Comparison of ENCODE assay signal across 12 cellular contexts in the genomic region with DNA sequence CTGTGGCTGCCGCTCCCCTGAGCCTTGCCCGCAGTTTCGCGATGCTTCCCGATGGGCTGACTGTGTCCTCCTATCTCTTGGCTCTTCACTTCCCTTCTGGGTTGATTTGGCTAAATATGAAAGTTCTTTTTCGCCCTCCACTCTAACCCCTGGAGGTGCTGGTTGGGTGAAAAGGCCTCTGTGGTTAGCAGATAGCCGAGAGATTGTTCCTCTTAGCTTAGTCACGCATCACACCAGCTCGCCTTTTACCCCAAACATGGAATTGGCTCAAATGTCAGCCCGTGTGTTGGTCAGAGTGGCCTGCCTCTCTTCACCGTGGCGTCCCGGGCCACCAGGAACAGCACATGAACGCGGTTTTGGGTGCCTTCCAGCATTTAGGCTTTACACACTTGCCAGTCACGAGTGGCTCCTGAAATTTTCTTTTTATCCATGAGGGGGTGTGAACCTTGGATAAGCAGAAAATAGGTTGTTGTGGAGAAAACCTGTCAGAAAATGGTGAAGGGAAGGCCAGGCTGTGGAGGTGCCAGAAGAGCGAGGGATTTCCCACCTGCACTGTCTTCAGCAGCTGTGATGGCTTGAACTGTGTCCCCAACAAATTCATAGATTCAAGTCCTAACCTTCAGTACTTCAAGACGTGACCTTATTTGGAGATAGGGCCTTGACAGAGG. TPM values are rescaled to one million over a fixed set of nuclear protein-coding genes. Genes with fewer than 3 reads are reported as not detected.
DNase-seq lines count a peak whose midpoint lies in the region; ATAC-seq and TF ChIP-seq lines count a peak whose summit lies in the region.
"Had no signal": no experiment of that assay in that cellular context is flagged by ENCODE, and none has a peak within 500 bp of the region (broad histone marks: within the 10 kb centered on the region; RNA-seq: fewer than 3 reads in every experiment).

No MANE protein-coding gene starts in this region.

- intact Hi-C loops in heart right ventricle (cut with DNase I) (no loop called here), thyroid gland (cut with DNase I) (no loop called here)

- TF ChIP-seq CTCF in heart right ventricle (IDR thresholded peaks at IDR 0.05) (no peak), thyroid gland (IDR thresholded peaks at IDR 0.05) (no peak)

- no peak for TF ChIP-seq POLR2A in thyroid gland (IDR thresholded peaks at IDR 0.05)

- H3K4me1 ChIP-seq in heart right ventricle (peaks cover 0 to 38% (median 8%) of the 10 kb centered on the region in 9 donors), thyroid gland (no peaks in the 10 kb centered on the region)
- H3K4me1 ChIP-seq: body of pancreas, Peyer's patch had no signal

- ATAC-seq in heart right ventricle = peak in 5 of 8 donors; percentile 15 to 53 (median 23)

- H3K9me3 ChIP-seq in heart right ventricle (no peaks in the 10 kb centered on the region), thyroid gland (no peaks in the 10 kb centered on the region)
- H3K9me3 ChIP-seq: body of pancreas, Peyer's patch had no signal

- WGBS in heart right ventricle, 2 donors = 70 to 82% methylated on average over 18 of the region's 18 CpGs
- 87 to 88% methylated on average over 12 to 17 of the region's 18 CpGs for WGBS in thyroid gland, 2 donors

- H3K4me3 ChIP-seq in heart right ventricle = no peak overlapping the region
- no peak overlapping the region for H3K4me3 ChIP-seq in thyroid gland (replicated peaks in 1 of 3)
- H3K4me3 ChIP-seq: body of pancreas, Peyer's patch had no signal

- peak; percentile 35 for DNase-seq in SIG-M5 treated with dmso at 0.1 percent for 504 hours (lab: John Stamatoyannopoulos, UW; ENCODE audit: unreplicated experiment)
- DNase-seq in SIG-M5 (lab: John Stamatoyannopoulos, UW) = no peak
- DNase-seq in OCI-M2 (lab: John Stamatoyannopoulos, UW; ENCODE audit: unreplicated experiment) = peak; percentile 74
- DNase-seq in heart right ventricle = no peak
- DNase-seq in substantia nigra (lab: John Stamatoyannopoulos, UW) = peak in 6 of 49 donors; percentile 2 to 47 (median 34)
- DNase-seq in T1000 (lab: John Stamatoyannopoulos, UW) = no peak
- DNase-seq in dermis blood vessel endothelial cell = no peak
- DNase-seq in thyroid gland = no peak
- DNase-seq: activated T-cell treated with anti-CD3 and anti-CD28 coated beads, Interleukin-2, amount 50 U/mL, for 1 hour; Peyer's patch had no signal

- H3K27ac ChIP-seq in heart right ventricle = peak overlapping the region in 4 of 10 donors; percentile 15 to 71 (median 48)
- peak overlapping the region; percentile 88 for H3K27ac ChIP-seq in substantia nigra (ENCODE audit: low read depth, low read length, poor library complexity, severe bottlenecking)
- no peak overlapping the region for H3K27ac ChIP-seq in thyroid gland
- H3K27ac ChIP-seq: 22Rv1, Peyer's patch had no signal

- H3K27me3 ChIP-seq in heart right ventricle (peaks cover 0 to 13% (median 0%) of the 10 kb centered on the region in 7 donors), thyroid gland (no peaks in the 10 kb centered on the region)
- H3K27me3 ChIP-seq: body of pancreas, Peyer's patch had no signal

- H3K36me3 ChIP-seq in heart right ventricle (no peaks in the 10 kb centered on the region), thyroid gland (no peaks in the 10 kb centered on the region)
- H3K36me3 ChIP-seq: Peyer's patch had no signal

RNA-seq across cellular contexts. Expression of a gene that starts 8.9 kb away (rescaled TPM):
- total RNA-seq in heart right ventricle (10 to 100 TPM; 24.2 to 44.9 (median 32.9) TPM), dermis blood vessel endothelial cell (6.5 and 9.6 TPM in 2 replicates), thyroid gland (10 to 100 TPM in 3 of 4 donors, 1 to 10 TPM in 1; 7.1 to 19.1 (median 15.9) TPM)
- polyA plus RNA-seq in heart right ventricle = 1 to 10 TPM; 4.0 to 4.4 TPM

Comparison
In these comparisons a context has a peak if more than half of its experiments do, and no peak if none do; other contexts are left out.
1. DNase-seq: peak in SIG-M5 treated with dmso at 0.1 percent for 504 hours (single experiment) and OCI-M2 (single experiment); none in SIG-M5 (single experiment), heart right ventricle (0 of 2), T1000 (single experiment), dermis blood vessel endothelial cell (single experiment) and thyroid gland (0 of 2).